In genomic region chr9:135916998-135917397, GRCh38 we compare ENCODE assay signal across 20 cellular contexts.
"Had no signal": no experiment of that assay in that cellular context is flagged by ENCODE, and none has a peak within 500 bp of the region (broad histone marks: within the 10 kb centered on the region; RNA-seq: fewer than 3 reads in every experiment).

No MANE protein-coding gene starts in this region.

- H3K27me3 ChIP-seq: hepatocyte, pancreas, thyroid gland had no signal

- FAIRE-seq: islet of Langerhans, pancreas had no signal

- H3K4me3 ChIP-seq: hepatocyte, pancreas, smooth muscle cell, thyroid gland had no signal

- ATAC-seq: activated CD8-positive, alpha-beta memory T cell treated with anti-CD3 and anti-CD28 coated beads, Interleukin-2, amount 10 ng/mL, durations not matched to agents 7 days and 5 days; left cardiac atrium; natural killer cell; pancreas; sciatic nerve had no signal

- H3K27ac Mint-ChIP-seq: activated CD4-positive, alpha-beta memory T cell treated with anti-CD3 and anti-CD28 coated beads, Interleukin-2, amount 10 ng/mL, durations not matched to agents 7 days and 5 days; activated CD8-positive, alpha-beta memory T cell treated with anti-CD3 and anti-CD28 coated beads, Interleukin-2, amount 10 ng/mL, durations not matched to agents 7 days and 5 days; activated naive CD8-positive, alpha-beta T cell treated with anti-CD3 and anti-CD28 coated beads for 36 hours; natural killer cell; T-helper 2 cell treated with Interferon-gamma antibody and Interleukin-4, amounts not matched to agents 5 μg/mL and 100 μg/mL, for 36 hours had no signal

- H3K4me1 ChIP-seq: pancreas, thyroid gland had no signal

- H2AFZ ChIP-seq: hepatocyte had no signal

- H3K4me1 Mint-ChIP-seq: natural killer cell had no signal

- H3K4me2 ChIP-seq: hepatocyte, smooth muscle cell had no signal

- H3K27me3 Mint-ChIP-seq: activated CD4-positive, alpha-beta memory T cell treated with anti-CD3 and anti-CD28 coated beads, Interleukin-2, amount 10 ng/mL, durations not matched to agents 7 days and 5 days; activated CD8-positive, alpha-beta memory T cell treated with anti-CD3 and anti-CD28 coated beads, Interleukin-2, amount 10 ng/mL, durations not matched to agents 7 days and 5 days; activated naive CD8-positive, alpha-beta T cell treated with anti-CD3 and anti-CD28 coated beads for 36 hours had no signal

- DNase-seq: activated CD4-positive, alpha-beta memory T cell treated with anti-CD3 and anti-CD28 coated beads, Interleukin-2, amount 10 ng/mL, durations not matched to agents 7 days and 5 days; activated CD4-positive, alpha-beta T cell treated with anti-CD3 and anti-CD28 coated beads for 48 hours; activated CD4-positive, CD25-positive, alpha-beta regulatory T cell; activated CD8-positive, alpha-beta memory T cell treated with anti-CD3 and anti-CD28 coated beads, Interleukin-2, amount 10 ng/mL, durations not matched to agents 7 days and 5 days; activated naive CD8-positive, alpha-beta T cell treated with anti-CD3 and anti-CD28 coated beads for 36 hours; amniotic stem cell; dermis blood vessel endothelial cell; effector memory CD4-positive, alpha-beta T cell; foreskin fibroblast; left cardiac atrium; natural killer cell; pancreas; stimulated activated CD4-positive, alpha-beta T cell treated with anti-CD3 and anti-CD28 coated beads, Interleukin-4, amount 100 ng/mL, for 1 hour; thyroid gland had no signal

- H3K27ac ChIP-seq: epithelial cell of prostate, hepatocyte, pancreas, thyroid gland had no signal

- H3K79me2 ChIP-seq: hepatocyte had no signal

- H3K9me3 ChIP-seq: pancreas, thyroid gland had no signal

- H3K4me3 Mint-ChIP-seq: activated CD4-positive, alpha-beta memory T cell treated with anti-CD3 and anti-CD28 coated beads, Interleukin-2, amount 10 ng/mL, durations not matched to agents 7 days and 5 days; activated CD8-positive, alpha-beta memory T cell treated with anti-CD3 and anti-CD28 coated beads, Interleukin-2, amount 10 ng/mL, durations not matched to agents 7 days and 5 days; activated naive CD8-positive, alpha-beta T cell treated with anti-CD3 and anti-CD28 coated beads for 36 hours; natural killer cell; T-helper 2 cell treated with Interferon-gamma antibody and Interleukin-4, amounts not matched to agents 5 μg/mL and 100 μg/mL, for 36 hours had no signal
